In the genomic region with DNA sequence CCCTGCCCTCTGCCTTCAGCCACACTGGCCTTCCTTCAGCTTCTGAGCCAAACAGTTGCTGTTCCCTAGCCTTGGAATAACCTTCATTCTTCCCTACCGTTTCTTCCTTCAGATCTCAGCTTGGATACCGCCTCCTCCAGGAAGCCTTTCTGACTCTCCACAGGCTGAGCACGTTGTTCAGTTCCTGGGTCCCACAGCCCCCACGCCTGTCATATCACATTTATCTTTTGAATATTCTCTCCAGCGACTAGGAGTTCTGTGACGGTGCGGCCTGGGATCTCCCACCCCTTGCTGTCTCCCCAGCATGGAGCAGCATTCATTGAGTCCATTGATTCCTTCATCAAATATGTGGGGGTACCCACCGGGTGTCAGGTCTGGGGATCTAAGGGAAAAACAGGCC, we compare ENCODE assay signal across 32 cellular contexts. TPM values are rescaled to one million over a fixed set of nuclear protein-coding genes. Genes with fewer than 3 reads are reported as not detected.
DNase-seq lines count a peak whose midpoint lies in the region; ATAC-seq, FAIRE-seq and TF ChIP-seq lines count a peak whose summit lies in the region.
"Had no signal": no experiment of that assay in that cellular context is flagged by ENCODE, and none has a peak within 500 bp of the region (broad histone marks: within the 10 kb centered on the region; RNA-seq: fewer than 3 reads in every experiment).

No MANE protein-coding gene starts in this region.

- ATAC-seq in K562, result no peak
- ATAC-seq in lower lobe of right lung, result no peak
- ATAC-seq: activated T-helper 17 cell treated with anti-CD3 and anti-CD28 coated beads, Interleukin-2, amount 50 U/mL, for 72 hours; heart right ventricle; stimulated activated naive CD8-positive, alpha-beta T cell treated with anti-CD3 and anti-CD28 coated beads, Interleukin-15, amount 100 ng/mL, for 72 hours had no signal

- 34% methylated on average over 8 of the region's 8 CpGs for WGBS in K562 (ENCODE audit: insufficient coverage, low coverage, missing lambda C conversion rate)

- POLR2A ChIA-PET in K562 (lab: Yijun Ruan, JAX), result no interaction called here

- H3K9me3 ChIP-seq in K562 (replicated peaks; ENCODE audit: control insufficient read depth, insufficient read depth, low read depth, low read length) (no peaks in the 10 kb centered on the region), lower lobe of right lung (no peaks in the 10 kb centered on the region)
- H3K9me3 ChIP-seq: ascending aorta, heart right ventricle, sigmoid colon, tibial artery had no signal

- no TSS peak for BruUV-seq in K562 (replicated peaks; lab: Mats Ljungman, UMichigan)

- no peak overlapping the region for H3K4me2 ChIP-seq in K562 (ENCODE audit: insufficient read depth, low read length)

- no peaks in the 10 kb centered on the region for H3K9me3 Mint-ChIP-seq in activated naive CD4-positive, alpha-beta T cell treated with anti-CD3 and anti-CD28 coated beads, Interleukin-2, amount 50 U/mL, for 24 hours
- no peaks in the 10 kb centered on the region for H3K9me3 Mint-ChIP-seq in activated naive CD4-positive, alpha-beta T cell treated with anti-CD3 and anti-CD28 coated beads for 36 hours
- no peaks in the 10 kb centered on the region for H3K9me3 Mint-ChIP-seq in type B pancreatic cell
- H3K9me3 Mint-ChIP-seq: activated T-helper 17 cell treated with anti-CD3 and anti-CD28 coated beads, Interleukin-2, amount 50 U/mL, for 72 hours; CD8-positive, alpha-beta memory T cell; HFFc6; stimulated activated naive CD8-positive, alpha-beta T cell treated with anti-CD3 and anti-CD28 coated beads, Interleukin-15, amount 100 ng/mL, for 72 hours had no signal

- H3K27me3 ChIP-seq in K562 (ENCODE audit: control insufficient read depth in 2 of 2, insufficient read depth in 2 of 2, low read length in 2 of 2) (no peaks in the 10 kb centered on the region), lower lobe of right lung (ENCODE audit: low read depth) (no peaks in the 10 kb centered on the region)
- H3K27me3 ChIP-seq: ascending aorta, heart right ventricle, sigmoid colon, tibial artery had no signal

- no peak for TF ChIP-seq EP300 in K562 (IDR thresholded peaks at IDR 0.05; ENCODE audit: low read length)

- H3K27me3 Mint-ChIP-seq in activated naive CD4-positive, alpha-beta T cell treated with anti-CD3 and anti-CD28 coated beads, Interleukin-2, amount 50 U/mL, for 24 hours, result no peaks in the 10 kb centered on the region
- peaks cover 3% of the 10 kb centered on the region for H3K27me3 Mint-ChIP-seq in activated naive CD4-positive, alpha-beta T cell treated with anti-CD3 and anti-CD28 coated beads for 36 hours (ENCODE audit: low read depth)
- peaks cover 7% of the 10 kb centered on the region for H3K27me3 Mint-ChIP-seq in type B pancreatic cell
- H3K27me3 Mint-ChIP-seq: activated naive CD8-positive, alpha-beta T cell had no signal

- no peak overlapping the region for H2AFZ ChIP-seq in K562 (ENCODE audit: low read depth, low read length)

- H3K36me3 ChIP-seq in K562 (ENCODE audit: control insufficient read depth, insufficient read depth, low read length) (no peaks in the 10 kb centered on the region), lower lobe of right lung (no peaks in the 10 kb centered on the region)
- H3K36me3 ChIP-seq: ascending aorta, heart right ventricle, sigmoid colon, tibial artery had no signal

- no peaks in the 10 kb centered on the region; the same call in 1 of the 2 replicates for H4K20me1 ChIP-seq in K562 (replicated peaks; ENCODE audit: control insufficient read depth, insufficient read depth, low read length)

- intact Hi-C loops in activated naive CD4-positive, alpha-beta T cell treated with anti-CD3 and anti-CD28 coated beads for 36 hours (cut with micrococcal nuclease), result no loop called here
- intact Hi-C loops in K562 (cut with micrococcal nuclease) (no loop called here), lower lobe of right lung (cut with DNase I) (no loop called here)

- no peak for DNase-seq in activated naive CD4-positive, alpha-beta T cell treated with anti-CD3 and anti-CD28 coated beads for 36 hours
- no peak for DNase-seq in K562 (ENCODE audit: extremely low read depth in 1 of 4, low spot score in 3 of 4)
- DNase-seq in lower lobe of right lung, result peak; percentile 12
- DNase-seq in type B pancreatic cell (ENCODE audit: extremely low spot score, unreplicated experiment), result no peak
- DNase-seq in NCI-H2081 (lab: John Stamatoyannopoulos, UW), result no peak
- DNase-seq in RPMI8226, result no peak
- DNase-seq in stimulated activated CD4-positive, alpha-beta T cell treated with anti-CD3 and anti-CD28 coated beads, Interleukin-2, amount 100 ng/mL, for 48 hours, result no peak
- DNase-seq: activated CD4-positive, alpha-beta T cell treated with anti-CD3 and anti-CD28 coated beads, Interleukin-2, amount 50 U/mL, for 4 hours; activated CD8-positive, alpha-beta memory T cell treated with anti-CD3 and anti-CD28 coated beads, Interleukin-2, amount 50 U/mL, for 48 hours; cerebellar nuclear complex; DMS153; dorsolateral prefrontal cortex; heart right ventricle; HFFc6; midbrain; NCI-H1694; NCI-H2171 treated with DMSO at 0.1 percent for 48 hours; SHP77; sigmoid colon; stimulated activated naive CD8-positive, alpha-beta T cell treated with anti-CD3 and anti-CD28 coated beads, Interleukin-15, amount 100 ng/mL, for 72 hours; T-helper 9 cell; tibial artery had no signal

- no peak overlapping the region for H3K4me3 Mint-ChIP-seq in activated naive CD4-positive, alpha-beta T cell treated with anti-CD3 and anti-CD28 coated beads, Interleukin-2, amount 50 U/mL, for 24 hours
- no peak overlapping the region for H3K4me3 Mint-ChIP-seq in activated naive CD4-positive, alpha-beta T cell treated with anti-CD3 and anti-CD28 coated beads for 36 hours
- H3K4me3 Mint-ChIP-seq in type B pancreatic cell, result no peak overlapping the region
- H3K4me3 Mint-ChIP-seq: activated naive CD8-positive, alpha-beta T cell; activated T-helper 17 cell treated with anti-CD3 and anti-CD28 coated beads, Interleukin-2, amount 50 U/mL, for 72 hours; CD8-positive, alpha-beta memory T cell; HFFc6; stimulated activated naive CD8-positive, alpha-beta T cell treated with anti-CD3 and anti-CD28 coated beads, Interleukin-15, amount 100 ng/mL, for 72 hours had no signal

- H3K4me3 ChIP-seq in K562 (no peak overlapping the region), lower lobe of right lung (no peak overlapping the region)
- H3K4me3 ChIP-seq: ascending aorta, dorsolateral prefrontal cortex, heart right ventricle, sigmoid colon, tibial artery had no signal

- no peak for TF ChIP-seq POLR2A in K562 (conservative IDR thresholded peaks at IDR 0.05)

- peak overlapping the region in 1 of 2 experiments; percentile 46; a peak in 1 of 4 replicates for H3K9ac ChIP-seq in K562 (ENCODE audit: insufficient read depth in 1 of 2, low read depth in 2 of 2, low read length in 2 of 2)

- H3K4me1 Mint-ChIP-seq in activated naive CD4-positive, alpha-beta T cell treated with anti-CD3 and anti-CD28 coated beads, Interleukin-2, amount 50 U/mL, for 24 hours, result no peaks in the 10 kb centered on the region
- no peaks in the 10 kb centered on the region for H3K4me1 Mint-ChIP-seq in activated naive CD4-positive, alpha-beta T cell treated with anti-CD3 and anti-CD28 coated beads for 36 hours (ENCODE audit: low read depth)
- H3K4me1 Mint-ChIP-seq in type B pancreatic cell (ENCODE audit: unreplicated experiment), result peaks cover 31% of the 10 kb centered on the region
- H3K4me1 Mint-ChIP-seq: activated T-helper 17 cell treated with anti-CD3 and anti-CD28 coated beads, Interleukin-2, amount 50 U/mL, for 72 hours; stimulated activated naive CD8-positive, alpha-beta T cell treated with anti-CD3 and anti-CD28 coated beads, Interleukin-15, amount 100 ng/mL, for 72 hours had no signal

- CTCF ChIA-PET in activated naive CD4-positive, alpha-beta T cell treated with anti-CD3 and anti-CD28 coated beads for 36 hours (lab: Charles Lee), result interaction anchor here (0.6 kb wide), 1 partner anchor 314 kb away, joined by 3 read pairs; no protein-coding TSS in a partner anchor
- CTCF ChIA-PET in K562 (lab: Yijun Ruan, JAX; ENCODE audit: low intra/inter-chr PET ratio), result no interaction called here

- TF ChIP-seq CTCF in K562 (IDR thresholded peaks at IDR 0.05 in 2 of 3, conservative IDR thresholded peaks at IDR 0.05 in 1 of 3; ENCODE audit: insufficient read depth in 2 of 3, low read depth in 1 of 3, low read length in 3 of 3) (no peak), lower lobe of right lung (IDR thresholded peaks at IDR 0.05) (no peak), type B pancreatic cell (conservative IDR thresholded peaks at IDR 0.05) (no peak)

- in situ Hi-C loops in K562 (cut with MboI), result no loop called here

- H3K4me1 ChIP-seq in K562 (replicated peaks in 1 of 2; ENCODE audit: control insufficient read depth in 2 of 2, insufficient read depth in 2 of 2, low read length in 2 of 2), result peaks cover 0 to 42% of the 10 kb centered on the region in 2 experiments; a peak in 3 of 5 replicates
- H3K4me1 ChIP-seq in lower lobe of right lung, result peaks cover 13% of the 10 kb centered on the region

- H3K27ac ChIP-seq in K562 (ENCODE audit: extremely low read depth, low read depth, low read length) (no peak overlapping the region), lower lobe of right lung (no peak overlapping the region)
- H3K27ac ChIP-seq: 22Rv1, ascending aorta, dorsolateral prefrontal cortex, epithelial cell of prostate, heart right ventricle, sigmoid colon, tibial artery had no signal

- FAIRE-seq in K562 (lab: Jason Lieb, UNC), result peak; percentile 80
- FAIRE-seq: G401.6 had no signal

- H3K36me3 Mint-ChIP-seq in activated naive CD4-positive, alpha-beta T cell treated with anti-CD3 and anti-CD28 coated beads, Interleukin-2, amount 50 U/mL, for 24 hours, result no peaks in the 10 kb centered on the region
- H3K36me3 Mint-ChIP-seq in activated naive CD4-positive, alpha-beta T cell treated with anti-CD3 and anti-CD28 coated beads for 36 hours (ENCODE audit: low read depth), result no peaks in the 10 kb centered on the region
- no peaks in the 10 kb centered on the region for H3K36me3 Mint-ChIP-seq in type B pancreatic cell
- H3K36me3 Mint-ChIP-seq: activated naive CD8-positive, alpha-beta T cell had no signal

- TF ChIP-seq RAD21 in K562 (CRISPR knock-in tag; conservative IDR thresholded peaks at IDR 0.05 in 1 of 2, IDR thresholded peaks at IDR 0.05 in 1 of 2), result no peak

- H3K79me2 ChIP-seq in K562 (ENCODE audit: control insufficient read depth, insufficient read depth, low read length), result no peaks in the 10 kb centered on the region

- H3K9me1 ChIP-seq in K562 (ENCODE audit: control insufficient read depth, insufficient read depth, low read length), result no peaks in the 10 kb centered on the region

- peak overlapping the region; percentile 1 for H3K27ac Mint-ChIP-seq in activated naive CD4-positive, alpha-beta T cell treated with anti-CD3 and anti-CD28 coated beads, Interleukin-2, amount 50 U/mL, for 24 hours
- H3K27ac Mint-ChIP-seq in activated naive CD4-positive, alpha-beta T cell treated with anti-CD3 and anti-CD28 coated beads for 36 hours, result no peak overlapping the region
- peak overlapping the region; percentile 71 for H3K27ac Mint-ChIP-seq in type B pancreatic cell
- H3K27ac Mint-ChIP-seq: activated naive CD8-positive, alpha-beta T cell; activated T-helper 17 cell treated with anti-CD3 and anti-CD28 coated beads, Interleukin-2, amount 50 U/mL, for 72 hours; HFFc6; stimulated activated naive CD8-positive, alpha-beta T cell treated with anti-CD3 and anti-CD28 coated beads, Interleukin-15, amount 100 ng/mL, for 72 hours had no signal

RNA-seq across cellular contexts. Expression of a gene that starts 39.2 kb away (rescaled TPM):
- total RNA-seq in activated naive CD4-positive, alpha-beta T cell treated with anti-CD3 and anti-CD28 coated beads for 36 hours, result under 1 TPM; 0.29 to 0.54 TPM
- 0.55 and 1.5 TPM in 2 replicates for total RNA-seq in K562 (2011; cell fraction: chromatin; rRNA removed; ENCODE audit: low replicate concordance)
- 0.79 and 1.2 TPM in 2 replicates for total RNA-seq in K562 (2011; cell fraction: nucleolus; rRNA removed)
- total RNA-seq in K562 (2011; cell fraction: nucleoplasm; rRNA removed), result 0.15 and 0.23 TPM in 2 replicates
- total RNA-seq in K562 (2014; rRNA removed) (not detected in 2 replicates), K562 (2014; rRNA removed; fragmentation: Illumina TruSeq; extraction: Trizol) (0.04 and 0.06 TPM in 2 replicates), K562 (2015; rRNA removed; fragmentation: Illumina TruSeq; extraction: Trizol) (not detected in 2 replicates), K562 (2021) (0.36 and 0.40 TPM in 2 replicates), lower lobe of right lung (20.4 TPM), type B pancreatic cell (ENCODE audit: low replicate concordance) (40.3 and 77.9 TPM in 2 replicates)
- polyA plus RNA-seq in K562 (2011; rRNA removed) (0.16 and 0.17 TPM in 2 replicates), K562 (2014; fragmentation: Illumina TruSeq; extraction: Trizol) (0.07 and 0.12 TPM in 2 replicates), K562 (2014; fragmentation: Nextera tagmentation; extraction: Ambion mirVana) (not detected), K562 (2014; rRNA removed) (0.05 TPM in 2 replicates)
- 0.09 and 0.70 TPM in 2 replicates for polyA plus RNA-seq in K562 (2011; cell fraction: cytosol; rRNA removed)
- polyA plus RNA-seq in K562 (2011; cell fraction: nucleus; rRNA removed), result 0.24 and 0.92 TPM in 2 replicates
- polyA plus RNA-seq in K562 (2012), result 0.07 and 0.09 TPM in 2 replicates
- 0.15 and 0.28 TPM in 2 replicates for polyA minus RNA-seq in K562 (2011; rRNA and poly(A)+ RNA removed)
- 1.7 and 2.2 TPM in 2 replicates for polyA minus RNA-seq in K562 (2011; cell fraction: cytosol; rRNA and poly(A)+ RNA removed)
- 0.33 and 0.81 TPM in 2 replicates for polyA minus RNA-seq in K562 (2011; cell fraction: nucleus; rRNA and poly(A)+ RNA removed)
- total RNA-seq: CD8-positive, alpha-beta memory T cell had no signal
- polyA plus RNA-seq: CD8-positive, alpha-beta memory T cell had no signal

RNA-seq across cellular contexts. Expression of a gene that starts 43.2 kb away (rescaled TPM):
- not detected for total RNA-seq in activated naive CD4-positive, alpha-beta T cell treated with anti-CD3 and anti-CD28 coated beads for 36 hours
- 0.23 TPM in 1 of 2 replicates, not detected in the other for total RNA-seq in K562 (2011; cell fraction: chromatin; rRNA removed; ENCODE audit: low replicate concordance)
- total RNA-seq in K562 (2011; cell fraction: nucleolus; rRNA removed), result not detected in 2 replicates
- total RNA-seq in K562 (2011; cell fraction: nucleoplasm; rRNA removed), result not detected in 2 replicates
- total RNA-seq in K562 (2014; rRNA removed) (not detected in 2 replicates), K562 (2014; rRNA removed; fragmentation: Illumina TruSeq; extraction: Trizol) (not detected in 2 replicates), K562 (2015; rRNA removed; fragmentation: Illumina TruSeq; extraction: Trizol) (not detected in 2 replicates), K562 (2021) (0.16 and 0.18 TPM in 2 replicates), lower lobe of right lung (not detected), type B pancreatic cell (ENCODE audit: low replicate concordance) (1.4 and 3.1 TPM in 2 replicates)
- polyA plus RNA-seq in K562 (2011; rRNA removed) (0.10 and 0.12 TPM in 2 replicates), K562 (2014; fragmentation: Illumina TruSeq; extraction: Trizol) (0.11 TPM in 1 of 2 replicates, not detected in the other), K562 (2014; fragmentation: Nextera tagmentation; extraction: Ambion mirVana) (not detected), K562 (2014; rRNA removed) (0.29 TPM in 1 of 2 replicates, not detected in the other)
- 0.18 and 0.64 TPM in 2 replicates for polyA plus RNA-seq in K562 (2011; cell fraction: cytosol; rRNA removed)
- 0.17 and 0.18 TPM in 2 replicates for polyA plus RNA-seq in K562 (2011; cell fraction: nucleus; rRNA removed)
- polyA plus RNA-seq in K562 (2012), result 0.07 and 0.32 TPM in 2 replicates
- not detected in 2 replicates for polyA minus RNA-seq in K562 (2011; rRNA and poly(A)+ RNA removed)
- polyA minus RNA-seq in K562 (2011; cell fraction: cytosol; rRNA and poly(A)+ RNA removed), result 0.86 TPM in 1 of 2 replicates, not detected in the other
- polyA minus RNA-seq in K562 (2011; cell fraction: nucleus; rRNA and poly(A)+ RNA removed), result 0.13 TPM in 1 of 2 replicates, not detected in the other
- total RNA-seq: left lobe of liver, OCI-LY7 had no signal
- polyA plus RNA-seq: CD8-positive, alpha-beta memory T cell had no signal
